Comparison of ENCODE assay signal across 22 cellular contexts in genomic region chr5:15322426-15322825, GRCh38.
A peak's percentile ranks its signal among the peaks of the same experiment; 100 is the strongest.
DNase-seq lines count a peak whose midpoint lies in the region; ATAC-seq and TF ChIP-seq lines count a peak whose summit lies in the region.
"Had no signal": no experiment of that assay in that cellular context is flagged by ENCODE, and none has a peak within 500 bp of the region (broad histone marks: within the 10 kb centered on the region; RNA-seq: fewer than 3 reads in every experiment).

No MANE protein-coding gene starts in this region.

- no peak overlapping the region for H3K4me3 Mint-ChIP-seq in activated naive CD4-positive, alpha-beta T cell treated with anti-CD3 and anti-CD28 coated beads for 36 hours
- H3K4me3 Mint-ChIP-seq: CD14-positive monocyte; CD4-positive, alpha-beta memory T cell; CD4-positive, CD25-positive, alpha-beta regulatory T cell; CD8-positive, alpha-beta memory T cell had no signal

- CTCF ChIA-PET in activated naive CD4-positive, alpha-beta T cell treated with anti-CD3 and anti-CD28 coated beads for 36 hours (lab: Charles Lee), result no interaction called here

- in situ Hi-C loops in G401 (cut with HindIII; ENCODE audit: low sequenced_read_pairs), result no loop called here

- no peak overlapping the region for H3K4me3 ChIP-seq in right lobe of liver
- H3K4me3 ChIP-seq: BLaER1 had no signal

- H3K27me3 ChIP-seq in right lobe of liver, result no peaks in the 10 kb centered on the region
- H3K27me3 ChIP-seq: BLaER1 had no signal

- no peak overlapping the region for H3K27ac ChIP-seq in right lobe of liver
- H3K27ac ChIP-seq: BLaER1 had no signal

- no peaks in the 10 kb centered on the region for H3K36me3 Mint-ChIP-seq in activated naive CD4-positive, alpha-beta T cell treated with anti-CD3 and anti-CD28 coated beads for 36 hours (ENCODE audit: low read depth)
- H3K36me3 Mint-ChIP-seq: CD14-positive monocyte; CD4-positive, alpha-beta memory T cell; CD4-positive, CD25-positive, alpha-beta regulatory T cell; CD8-positive, alpha-beta memory T cell had no signal

- TF ChIP-seq POLR2A in right lobe of liver (IDR thresholded peaks at IDR 0.05), result no peak

- no peak for TF ChIP-seq CTCF in right lobe of liver (IDR thresholded peaks at IDR 0.05)

- H3K27ac Mint-ChIP-seq in activated naive CD4-positive, alpha-beta T cell treated with anti-CD3 and anti-CD28 coated beads for 36 hours, result no peak overlapping the region
- H3K27ac Mint-ChIP-seq: CD14-positive monocyte; CD4-positive, alpha-beta memory T cell; CD4-positive, CD25-positive, alpha-beta regulatory T cell; CD8-positive, alpha-beta memory T cell had no signal

- DNase-seq in G401 (ENCODE audit: low spot score) (peak; percentile 15), left lobe of liver (ENCODE audit: low spot score) (peak; percentile 68), right lobe of liver (peak in 2 of 3 donors; percentile 21 to 66), activated gamma-delta T cell treated with Interleukin-2 at 50 U/mL for 16 hours (no peak), posterior cingulate gyrus (no peak)
- no peak for DNase-seq in activated naive CD4-positive, alpha-beta T cell treated with anti-CD3 and anti-CD28 coated beads for 36 hours
- DNase-seq: 8988T; ACHN; BE2C; CD4-positive, alpha-beta memory T cell; CD4-positive, CD25-positive, alpha-beta regulatory T cell; CD8-positive, alpha-beta memory T cell; COR-L47; DMS 273 treated with DMSO at 0.1 percent for 48 hours; DMS153; DMS53; DMS79; DND-41; EL; GF-D8 had no signal

- H3K4me1 Mint-ChIP-seq in activated naive CD4-positive, alpha-beta T cell treated with anti-CD3 and anti-CD28 coated beads for 36 hours (ENCODE audit: low read depth), result no peaks in the 10 kb centered on the region
- H3K4me1 Mint-ChIP-seq: CD14-positive monocyte; CD4-positive, alpha-beta memory T cell; CD4-positive, CD25-positive, alpha-beta regulatory T cell; CD8-positive, alpha-beta memory T cell had no signal

- ATAC-seq in left lobe of liver, result peak; percentile 98
- ATAC-seq in right lobe of liver, result peak; percentile 86 to 100 (median 92)

- intact Hi-C loops in right lobe of liver (cut with DNase I) (no loop called here), posterior cingulate gyrus (cut with DNase I) (no loop called here)
- intact Hi-C loops in activated naive CD4-positive, alpha-beta T cell treated with anti-CD3 and anti-CD28 coated beads for 36 hours (cut with micrococcal nuclease), result no loop called here

- no peaks in the 10 kb centered on the region for H3K9me3 ChIP-seq in right lobe of liver
- H3K9me3 ChIP-seq: BE2C, BLaER1 had no signal

- peaks cover 0 to 9% (median 0%) of the 10 kb centered on the region in 4 donors for H3K4me1 ChIP-seq in right lobe of liver
- H3K4me1 ChIP-seq: BE2C, BLaER1 had no signal

- H3K9me3 Mint-ChIP-seq in activated naive CD4-positive, alpha-beta T cell treated with anti-CD3 and anti-CD28 coated beads for 36 hours, result no peaks in the 10 kb centered on the region

- H3K27me3 Mint-ChIP-seq in activated naive CD4-positive, alpha-beta T cell treated with anti-CD3 and anti-CD28 coated beads for 36 hours (ENCODE audit: low read depth), result no peaks in the 10 kb centered on the region
- H3K27me3 Mint-ChIP-seq: CD4-positive, alpha-beta memory T cell; CD4-positive, CD25-positive, alpha-beta regulatory T cell; CD8-positive, alpha-beta memory T cell had no signal

- no peaks in the 10 kb centered on the region for H3K36me3 ChIP-seq in right lobe of liver
- H3K36me3 ChIP-seq: BE2C, BLaER1 had no signal

Comparison
In these comparisons a context has a peak if more than half of its experiments do, and no peak if none do; other contexts are left out.
1. DNase-seq: peak in G401 (single experiment), left lobe of liver (single experiment) and right lobe of liver (2 of 3); none in activated gamma-delta T cell treated with Interleukin-2 at 50 U/mL for 16 hours (single experiment), posterior cingulate gyrus (0 of 10) and activated naive CD4-positive, alpha-beta T cell treated with anti-CD3 and anti-CD28 coated beads for 36 hours (single experiment).